ENCODE assay signal across 20 cellular contexts in genomic region chr2:1491751-1492150, GRCh38.
A peak's percentile ranks its signal among the peaks of the same experiment; 100 is the strongest.
DNase-seq lines count a peak whose midpoint lies in the region; ATAC-seq, FAIRE-seq and TF ChIP-seq lines count a peak whose summit lies in the region.
"Had no signal": no experiment of that assay in that cellular context is flagged by ENCODE, and none has a peak within 500 bp of the region (broad histone marks: within the 10 kb centered on the region; RNA-seq: fewer than 3 reads in every experiment).

No MANE protein-coding gene starts in this region.

- H3K9me3 ChIP-seq in right cardiac atrium (ENCODE audit: control insufficient read depth, low read length) (no peaks in the 10 kb centered on the region), H1 (ENCODE audit: insufficient read depth in 2 of 2, low read depth in 1 of 2, low read length in 1 of 2) (no peaks in the 10 kb centered on the region), upper lobe of right lung (no peaks in the 10 kb centered on the region), ascending aorta (no peaks in the 10 kb centered on the region)

- no peaks in the 10 kb centered on the region for H3K23me2 ChIP-seq in H1 (ENCODE audit: low read depth, low read length)

- H3K79me2 ChIP-seq in H1 (ENCODE audit: control insufficient read depth in 1 of 2, insufficient read depth in 2 of 2, low read length in 2 of 2): no peaks in the 10 kb centered on the region

- TF ChIP-seq RAD21 in H1 (IDR thresholded peaks at IDR 0.05 in 1 of 2, conservative IDR thresholded peaks at IDR 0.05 in 1 of 2; ENCODE audit: low read depth in 2 of 2, low read length in 2 of 2): peak; percentile 2 to 31; a peak in 1 of 4 replicates

- WGBS in right cardiac atrium: 74% methylated on average over 8 of the region's 8 CpGs
- WGBS in H1 (ENCODE audit: extremely low coverage in 1 of 2, insufficient coverage in 1 of 2, insufficient read length in 1 of 2, insufficient replicate concordance in 2 of 2, low coverage in 1 of 2, low lambda C conversion rate in 2 of 2, missing lambda C conversion rate in 1 of 2), 2 experiments: 94% methylated on average over 8 of the region's 8 CpGs; no CpG with 5 or more reads in 1 of the 2 experiments

- no peaks in the 10 kb centered on the region for H4K20me1 ChIP-seq in H1 (replicated peaks in 1 of 2; ENCODE audit: control insufficient read depth in 1 of 2, insufficient read depth in 2 of 2, low read length in 2 of 2)

- intact Hi-C loops in cardiac septum (cut with DNase I): no loop called here
- intact Hi-C loops in right cardiac atrium (cut with DNase I): no loop called here
- intact Hi-C loops in upper lobe of right lung (cut with DNase I): no loop called here
- intact Hi-C loops in ascending aorta (cut with DNase I): no loop called here

- H2BK12ac ChIP-seq in H1 (ENCODE audit: low read depth, low read length): no peak overlapping the region

- no peak overlapping the region for H3K14ac ChIP-seq in H1 (ENCODE audit: insufficient read length)

- CTCF ChIA-PET in H1 (lab: Charles Lee; ENCODE audit: partially characterized antibody): interaction anchor here (0.8 to 1.9 kb wide), 7 partner anchors 17 to 63 kb away, joined by 3 to 6 read pairs (median 3); no protein-coding TSS in a partner anchor

- FAIRE-seq in H1 (lab: Jason Lieb, UNC): no peak
- FAIRE-seq: GM12878 had no signal

- no peak overlapping the region for H2BK120ac ChIP-seq in H1 (replicated peaks; ENCODE audit: low read depth, low read length)

- H3K27ac ChIP-seq in right cardiac atrium (ENCODE audit: low read length) (no peak overlapping the region), H1 (ENCODE audit: low read depth, low read length) (no peak overlapping the region), upper lobe of right lung (no peak overlapping the region), ascending aorta (no peak overlapping the region)
- H3K27ac ChIP-seq: C4-2B, PC-9 had no signal

- no peak overlapping the region for H2BK15ac ChIP-seq in H1 (ENCODE audit: low read length)

- H2AFZ ChIP-seq in H1 (ENCODE audit: low read length): no peak overlapping the region
- H2AFZ ChIP-seq: GM23338, PC-9 had no signal

- no peak overlapping the region for H4K5ac ChIP-seq in H1 (ENCODE audit: insufficient read length, low read depth, low read length)

- H2AK5ac ChIP-seq in H1 (ENCODE audit: low read depth, low read length): no peak overlapping the region

- no peaks in the 10 kb centered on the region for H3K4me1 Mint-ChIP-seq in osteocyte (ENCODE audit: unreplicated experiment)
- H3K4me1 Mint-ChIP-seq: GM23338 had no signal

- no peak overlapping the region for H3K4ac ChIP-seq in H1 (replicated peaks; ENCODE audit: insufficient read length, low read depth, low read length)

- TF ChIP-seq CTCF in H1 (IDR thresholded peaks at IDR 0.05; ENCODE audit: control extremely low read depth in 1 of 3, insufficient read depth in 1 of 3, low read depth in 1 of 3, low read length in 3 of 3): peak in 1 of 3 experiments; percentile 10; a peak in 1 of 4 replicates
- TF ChIP-seq CTCF in osteocyte (IDR thresholded peaks at IDR 0.05): no peak
- TF ChIP-seq CTCF in upper lobe of right lung (IDR thresholded peaks at IDR 0.05): no peak
- no peak for TF ChIP-seq CTCF in ascending aorta (IDR thresholded peaks at IDR 0.05)

- no peak overlapping the region for H2BK5ac ChIP-seq in H1 (ENCODE audit: low read depth, low read length)

- H3K27me3 ChIP-seq in right cardiac atrium (ENCODE audit: control insufficient read depth, insufficient read depth) (no peaks in the 10 kb centered on the region), H1 (replicated peaks in 1 of 4; ENCODE audit: control insufficient read depth in 3 of 4, extremely low read depth in 1 of 4, insufficient read depth in 3 of 4, low read length in 3 of 4) (no peaks in the 10 kb centered on the region), upper lobe of right lung (no peaks in the 10 kb centered on the region), ascending aorta (no peaks in the 10 kb centered on the region)

- no peak for TF ChIP-seq EP300 in H1 (IDR thresholded peaks at IDR 0.05; ENCODE audit: borderline replicate concordance in 1 of 2, low read depth in 2 of 2, low read length in 2 of 2)

- H3K36me3 ChIP-seq in H1 (ENCODE audit: control insufficient read depth in 2 of 4, insufficient read depth in 4 of 4, low read length in 3 of 4) (no peaks in the 10 kb centered on the region), upper lobe of right lung (no peaks in the 10 kb centered on the region), ascending aorta (no peaks in the 10 kb centered on the region)

- H3K9me3 Mint-ChIP-seq in osteocyte (ENCODE audit: unreplicated experiment): no peaks in the 10 kb centered on the region
- H3K9me3 Mint-ChIP-seq: GM23338 had no signal

- H3K27ac Mint-ChIP-seq in osteocyte (ENCODE audit: unreplicated experiment): no peak overlapping the region
- H3K27ac Mint-ChIP-seq: GM23338 had no signal

- no peak for TF ChIP-seq POLR2A in H1 (IDR thresholded peaks at IDR 0.05; ENCODE audit: control extremely low read depth in 1 of 2, low read depth in 2 of 2, low read length in 2 of 2)

- no peak overlapping the region for H3K9ac ChIP-seq in H1 (replicated peaks in 1 of 4; ENCODE audit: extremely low read depth in 1 of 4, low read depth in 3 of 4, low read length in 3 of 4)

- ATAC-seq in right cardiac atrium: no peak
- no peak for ATAC-seq in upper lobe of right lung
- no peak for ATAC-seq in GM18519 (IDR thresholded peaks at IDR 0.05; ENCODE audit: low FRiP score, unreplicated experiment)
- ATAC-seq: GM12878, GM23338 had no signal

- H3K27me3 Mint-ChIP-seq in osteocyte (ENCODE audit: unreplicated experiment): no peaks in the 10 kb centered on the region

- H4K8ac ChIP-seq in H1 (ENCODE audit: extremely low read depth, insufficient read depth, low read length): no peak overlapping the region

- no peaks in the 10 kb centered on the region for H3K4me1 ChIP-seq in right cardiac atrium (ENCODE audit: control insufficient read depth, insufficient read depth, low read length)
- peaks cover 0 to 4% (median 0%) of the 10 kb centered on the region in 4 experiments; a peak in 2 of 7 replicates for H3K4me1 ChIP-seq in H1 (replicated peaks in 1 of 4; ENCODE audit: control insufficient read depth in 3 of 4, insufficient read depth in 4 of 4, low read length in 3 of 4)
- H3K4me1 ChIP-seq in upper lobe of right lung: no peaks in the 10 kb centered on the region
- no peaks in the 10 kb centered on the region for H3K4me1 ChIP-seq in ascending aorta

- no peak overlapping the region for H3K4me3 ChIP-seq in right cardiac atrium (ENCODE audit: low read length)
- H3K4me3 ChIP-seq in H1 (ENCODE audit: extremely low read depth in 1 of 4, insufficient read depth in 2 of 4, low read depth in 3 of 4, low read length in 4 of 4): no peak overlapping the region
- H3K4me3 ChIP-seq in upper lobe of right lung: no peak overlapping the region
- H3K4me3 ChIP-seq in ascending aorta: no peak overlapping the region
- H3K4me3 ChIP-seq: GM12878, GM23338, PC-9 had no signal

- POLR2A ChIA-PET in H1 (lab: Charles Lee; ENCODE audit: partially characterized antibody): no interaction called here

- H4K91ac ChIP-seq in H1 (replicated peaks; ENCODE audit: insufficient read length, low read length): no peak overlapping the region

- no peaks in the 10 kb centered on the region for H3K79me1 ChIP-seq in H1 (ENCODE audit: low read depth, low read length)

- H2BK20ac ChIP-seq in H1 (ENCODE audit: low read length): no peak overlapping the region

- DNase-seq in cardiac septum (ENCODE audit: low spot score) (peak; percentile 63), right cardiac atrium (no peak), H1 (ENCODE audit: low read depth in 1 of 2, low spot score in 2 of 2) (peak in 1 of 2 experiments; percentile 40), osteocyte (ENCODE audit: extremely low spot score, unreplicated experiment) (peak; percentile 76), upper lobe of right lung (peak; percentile 54), cerebellar cortex (ENCODE audit: low spot score) (no peak), ascending aorta (ENCODE audit: low spot score in 2 of 2) (no peak)
- DNase-seq: DMS 273 treated with DMSO at 0.1 percent for 48 hours, GDM1, KG1, NCI-H1048, NCI-H2081 treated with DMSO at 0.1 percent for 48 hours, NCI-H510A treated with DMSO at 0.1 percent for 48 hours, NCI-H82, PC-9, SHP77 had no signal

- no peak overlapping the region for H3K23ac ChIP-seq in H1 (ENCODE audit: insufficient read length)

- H3K4me2 ChIP-seq in H1 (ENCODE audit: insufficient read depth in 1 of 2, low read depth in 2 of 2, low read length in 2 of 2): no peak overlapping the region
- H3K4me2 ChIP-seq: GM23338, PC-9 had no signal

- H3K56ac ChIP-seq in H1 (replicated peaks; ENCODE audit: insufficient read length, low read depth, low read length): no peak overlapping the region

- H3K4me3 Mint-ChIP-seq in osteocyte (ENCODE audit: unreplicated experiment): no peak overlapping the region
- H3K4me3 Mint-ChIP-seq: GM23338 had no signal

- no peaks in the 10 kb centered on the region for H3K36me3 Mint-ChIP-seq in osteocyte (ENCODE audit: unreplicated experiment)

- no peak overlapping the region for H3K18ac ChIP-seq in H1 (ENCODE audit: extremely low read depth, low read length)

TF ChIP-seq in H1, 55 proteins besides CTCF, POLR2A, EP300 and RAD21:
- TF ChIP-seq E2F6 (IDR thresholded peaks at IDR 0.05) (no peak), ZNF274 (IDR thresholded peaks at IDR 0.05; ENCODE audit: borderline replicate concordance, extremely low read depth, low read length) (no peak), GABPA (IDR thresholded peaks at IDR 0.05; ENCODE audit: borderline replicate concordance, insufficient read depth, low read length) (no peak), ATF2 (IDR thresholded peaks at IDR 0.05; ENCODE audit: low read length) (no peak), SIX5 (IDR thresholded peaks at IDR 0.05; ENCODE audit: low read depth, low read length) (no peak), CHD2 (IDR thresholded peaks at IDR 0.05; ENCODE audit: low read length) (no peak)
TF ChIP-seq in H1: peak in this region for 0.

Comparison
In these comparisons a context has a peak if more than half of its experiments do, and no peak if none do; other contexts are left out.
1. DNase-seq: peak in cardiac septum (single experiment), osteocyte (single experiment) and upper lobe of right lung (single experiment); none in right cardiac atrium (0 of 3), cerebellar cortex (single experiment) and ascending aorta (0 of 2).